ENCODE assay signal across 15 cellular contexts in genomic region chr6:158757753-158758090, GRCh38.
DNase-seq lines count a peak whose midpoint lies in the region; ATAC-seq and TF ChIP-seq lines count a peak whose summit lies in the region.
"Had no signal": no experiment of that assay in that cellular context is flagged by ENCODE, and none has a peak within 500 bp of the region (broad histone marks: within the 10 kb centered on the region; RNA-seq: fewer than 3 reads in every experiment).

No MANE protein-coding gene starts in this region.

- POLR2A ChIA-PET in MCF 10A (lab: Yijun Ruan, JAX), result no interaction called here

- no peak for DNase-seq in natural killer cell treated with Interleukin-12 subunit alpha and Interleukin-12 subunit beta and Interleukin-15 and Interleukin-18, amount 100 ng/mL, for 72 hours (ENCODE audit: low spot score)
- DNase-seq in natural killer cell, result no peak
- no peak for DNase-seq in SJCRH30
- DNase-seq in glutamatergic neuron, result no peak
- no peak for DNase-seq in NCI-H1694 treated with DMSO at 0.1 percent for 48 hours (lab: John Stamatoyannopoulos, UW)
- no peak for DNase-seq in MCF 10A (ENCODE audit: unreplicated experiment)
- DNase-seq: amniotic stem cell; CD8-positive, alpha-beta T cell; DMS79; kidney glomerular epithelial cell; sigmoid colon; T-helper 9 cell had no signal

- H3K27ac Mint-ChIP-seq in natural killer cell treated with Interleukin-12 subunit alpha and Interleukin-12 subunit beta and Interleukin-15 and Interleukin-18, amount 100 ng/mL, for 72 hours, result peak overlapping the region; percentile 8 to 75
- H3K27ac Mint-ChIP-seq in natural killer cell, result peak overlapping the region in 1 of 2 donors; percentile 58
- peak overlapping the region; percentile 99 for H3K27ac Mint-ChIP-seq in glutamatergic neuron (ENCODE audit: unreplicated experiment)
- no peak overlapping the region for H3K27ac Mint-ChIP-seq in MCF 10A (ENCODE audit: low read depth, unreplicated experiment)
- H3K27ac Mint-ChIP-seq: CD8-positive, alpha-beta T cell had no signal

- peaks cover 4 to 15% of the 10 kb centered on the region in 2 donors for H3K4me1 Mint-ChIP-seq in natural killer cell treated with Interleukin-12 subunit alpha and Interleukin-12 subunit beta and Interleukin-15 and Interleukin-18, amount 100 ng/mL, for 72 hours (ENCODE audit: low read depth in 2 of 2)
- H3K4me1 Mint-ChIP-seq in natural killer cell, result peaks cover 5 to 6% of the 10 kb centered on the region in 2 donors
- peaks cover 45% of the 10 kb centered on the region for H3K4me1 Mint-ChIP-seq in glutamatergic neuron (ENCODE audit: low read depth, unreplicated experiment)
- H3K4me1 Mint-ChIP-seq in MCF 10A (ENCODE audit: insufficient read depth, unreplicated experiment), result no peaks in the 10 kb centered on the region

- peaks cover 18% of the 10 kb centered on the region for H3K36me3 Mint-ChIP-seq in natural killer cell treated with Interleukin-12 subunit alpha and Interleukin-12 subunit beta and Interleukin-15 and Interleukin-18, amount 100 ng/mL, for 72 hours
- H3K36me3 Mint-ChIP-seq in natural killer cell (peaks cover 11% of the 10 kb centered on the region), glutamatergic neuron (ENCODE audit: unreplicated experiment) (no peaks in the 10 kb centered on the region), MCF 10A (ENCODE audit: insufficient read depth, unreplicated experiment) (no peaks in the 10 kb centered on the region)

- no peaks in the 10 kb centered on the region for H3K36me3 ChIP-seq in SJCRH30

- BruUV-seq in MCF 10A (replicated peaks; lab: Mats Ljungman, UMichigan), result no TSS peak

- intact Hi-C loops in natural killer cell (cut with micrococcal nuclease) (no loop called here), MCF 10A (cut with micrococcal nuclease) (no loop called here)

- no peaks in the 10 kb centered on the region for H3K27me3 ChIP-seq in SJCRH30
- H3K27me3 ChIP-seq: esophagus muscularis mucosa, gastroesophageal sphincter, sigmoid colon had no signal

- H3K27ac ChIP-seq in SJCRH30, result peak overlapping the region; percentile 21; the same call in 1 of the 2 replicates
- H3K27ac ChIP-seq: esophagus muscularis mucosa, gastroesophageal sphincter, sigmoid colon had no signal

- no peak for ATAC-seq in natural killer cell treated with Interleukin-12 subunit alpha and Interleukin-12 subunit beta and Interleukin-15 and Interleukin-18, amount 100 ng/mL, for 72 hours
- ATAC-seq in natural killer cell (no peak), GM19463 (IDR thresholded peaks at IDR 0.05; ENCODE audit: unreplicated experiment) (no peak)
- ATAC-seq: CD8-positive, alpha-beta T cell; gastroesophageal sphincter had no signal

- TF ChIP-seq CTCF in natural killer cell (IDR thresholded peaks at IDR 0.05) (no peak), glutamatergic neuron (IDR thresholded peaks at IDR 0.05; ENCODE audit: partially characterized antibody, unreplicated experiment) (no peak), MCF 10A (IDR thresholded peaks at IDR 0.05; ENCODE audit: unreplicated experiment) (no peak)

- CTCF ChIA-PET in MCF 10A (lab: Yijun Ruan, JAX), result interaction anchor here (1.1 kb wide), 1 partner anchor 51 kb away, joined by 3 read pairs; no protein-coding TSS in a partner anchor

- no peak overlapping the region for H3K4me3 Mint-ChIP-seq in natural killer cell treated with Interleukin-12 subunit alpha and Interleukin-12 subunit beta and Interleukin-15 and Interleukin-18, amount 100 ng/mL, for 72 hours
- H3K4me3 Mint-ChIP-seq in natural killer cell (no peak overlapping the region), glutamatergic neuron (ENCODE audit: unreplicated experiment) (peak overlapping the region; percentile 75), MCF 10A (ENCODE audit: unreplicated experiment) (no peak overlapping the region)
- H3K4me3 Mint-ChIP-seq: CD8-positive, alpha-beta T cell had no signal

- H3K27me3 Mint-ChIP-seq in natural killer cell treated with Interleukin-12 subunit alpha and Interleukin-12 subunit beta and Interleukin-15 and Interleukin-18, amount 100 ng/mL, for 72 hours, result no peaks in the 10 kb centered on the region
- no peaks in the 10 kb centered on the region for H3K27me3 Mint-ChIP-seq in natural killer cell (ENCODE audit: low read depth in 2 of 2)
- peaks cover 22% of the 10 kb centered on the region for H3K27me3 Mint-ChIP-seq in glutamatergic neuron (ENCODE audit: unreplicated experiment)
- H3K27me3 Mint-ChIP-seq in MCF 10A (ENCODE audit: insufficient read depth, unreplicated experiment), result no peaks in the 10 kb centered on the region

- H3K9me3 ChIP-seq in SJCRH30 (replicated peaks), result no peaks in the 10 kb centered on the region
- H3K9me3 ChIP-seq: esophagus muscularis mucosa, gastroesophageal sphincter, sigmoid colon had no signal

- H3K4me1 ChIP-seq in SJCRH30, result peaks cover 17% of the 10 kb centered on the region

- no peaks in the 10 kb centered on the region for H3K9me3 Mint-ChIP-seq in natural killer cell treated with Interleukin-12 subunit alpha and Interleukin-12 subunit beta and Interleukin-15 and Interleukin-18, amount 100 ng/mL, for 72 hours
- H3K9me3 Mint-ChIP-seq in natural killer cell, result no peaks in the 10 kb centered on the region
- peaks cover 35% of the 10 kb centered on the region for H3K9me3 Mint-ChIP-seq in glutamatergic neuron (ENCODE audit: unreplicated experiment)
- no peaks in the 10 kb centered on the region for H3K9me3 Mint-ChIP-seq in MCF 10A (ENCODE audit: unreplicated experiment)
- H3K9me3 Mint-ChIP-seq: CD8-positive, alpha-beta T cell had no signal

- no peak overlapping the region for H3K4me3 ChIP-seq in SJCRH30
- H3K4me3 ChIP-seq: esophagus muscularis mucosa, gastroesophageal sphincter, sigmoid colon had no signal
